6 cellular contexts compared by ENCODE assay signal in the genomic region with DNA sequence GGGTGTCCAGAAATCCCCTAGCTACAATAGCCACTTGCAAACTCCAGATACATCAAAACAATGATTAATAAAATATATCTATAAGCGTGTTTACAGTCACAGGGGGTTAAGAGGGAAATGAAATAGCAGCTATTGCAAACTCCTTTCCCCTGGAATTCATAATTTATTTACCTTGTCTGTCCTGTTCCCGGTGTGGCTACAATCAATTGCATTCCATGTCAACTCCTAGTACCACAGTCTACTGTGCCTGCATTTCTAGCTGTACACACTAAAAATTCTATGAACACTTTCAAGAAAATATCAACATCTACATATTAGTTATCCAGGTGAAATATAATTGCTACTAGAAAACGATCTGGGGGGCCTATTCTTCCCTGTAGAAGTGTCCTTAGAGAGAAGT.
"Had no signal": no experiment of that assay in that cellular context is flagged by ENCODE, and none has a peak within 500 bp of the region (broad histone marks: within the 10 kb centered on the region; RNA-seq: fewer than 3 reads in every experiment).

No MANE protein-coding gene starts in this region.

- ATAC-seq: GM23338, K562 had no signal

- H2AFZ ChIP-seq: GM23338 had no signal

- DNase-seq: H9, HCEC 1CT, IMR-90, KG1 had no signal

- H3K4me2 ChIP-seq: GM23338 had no signal

- H3K4me3 ChIP-seq: GM23338, K562 had no signal
